ENCODE assay signal across 1 cellular context in the genomic region with DNA sequence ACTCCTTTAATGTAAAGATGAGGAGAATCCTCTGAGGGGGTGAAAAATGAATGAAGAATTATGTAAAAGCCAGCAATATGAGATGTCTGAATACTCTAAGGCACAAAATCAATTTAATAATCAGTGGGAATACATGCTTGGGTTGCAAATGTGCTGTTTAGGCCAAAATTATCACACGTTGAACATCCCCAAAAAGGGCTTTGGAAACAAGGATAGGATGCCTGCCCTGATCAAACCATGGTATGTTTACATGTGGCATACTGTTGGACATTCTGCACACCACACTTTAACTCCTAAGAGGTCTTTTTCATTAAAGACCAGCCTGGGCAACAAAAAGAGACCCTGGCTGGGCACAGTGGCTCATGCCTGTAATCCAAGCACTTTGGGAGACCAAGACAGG.
TF ChIP-seq lines count a peak whose summit lies in the region.

No MANE protein-coding gene starts in this region.

TF ChIP-seq in HepG2, 621 proteins besides CTCF, POLR2A, EP300 and RAD21:
- TF ChIP-seq RBM22 (optimal IDR thresholded peaks at IDR 0.05; ENCODE audit: low read length) (peak; percentile 94), TBX2 (CRISPR knock-in tag; IDR thresholded peaks at IDR 0.05; ENCODE audit: borderline replicate concordance) (no peak), ZNF292 (CRISPR knock-in tag; IDR thresholded peaks at IDR 0.05; ENCODE audit: borderline replicate concordance, low read depth) (no peak), ZNF431 (CRISPR knock-in tag; IDR thresholded peaks at IDR 0.05; ENCODE audit: borderline replicate concordance, low read depth) (no peak), CENPX (CRISPR knock-in tag; IDR thresholded peaks at IDR 0.05) (no peak), KMT2B (CRISPR knock-in tag; IDR thresholded peaks at IDR 0.05) (no peak), PAF1 (CRISPR knock-in tag; IDR thresholded peaks at IDR 0.05) (peak; percentile 95), POLR2AphosphoS5 (IDR thresholded peaks at IDR 0.05; ENCODE audit: low read depth, low read length) (peak; percentile 27), SAFB2 (CRISPR knock-in tag; IDR thresholded peaks at IDR 0.05; ENCODE audit: borderline replicate concordance, low read depth) (no peak), KDM6A (CRISPR knock-in tag; IDR thresholded peaks at IDR 0.05; ENCODE audit: low read depth) (no peak), ZNF335 (CRISPR knock-in tag; IDR thresholded peaks at IDR 0.05) (no peak), ZBTB7A (CRISPR knock-in tag; IDR thresholded peaks at IDR 0.05) (no peak), ATRX (CRISPR knock-in tag; IDR thresholded peaks at IDR 0.05; ENCODE audit: borderline replicate concordance) (no peak), NFIC (IDR thresholded peaks at IDR 0.05; ENCODE audit: low read length) (peak; percentile 38), ZNF232 (CRISPR knock-in tag; IDR thresholded peaks at IDR 0.05; ENCODE audit: borderline replicate concordance) (no peak), RBFOX2 (IDR thresholded peaks at IDR 0.05; ENCODE audit: low read depth, low read length) (peak; percentile 66), ZC3H13 (CRISPR knock-in tag; IDR thresholded peaks at IDR 0.05) (peak; percentile 59), RXRB (CRISPR knock-in tag; IDR thresholded peaks at IDR 0.05; ENCODE audit: borderline replicate concordance) (no peak; the same call in 1 of the 2 replicates), NCOA2 (CRISPR knock-in tag; IDR thresholded peaks at IDR 0.05) (no peak), ARHGAP35 (CRISPR knock-in tag; IDR thresholded peaks at IDR 0.05; ENCODE audit: borderline replicate concordance) (no peak), AGO2 (optimal IDR thresholded peaks at IDR 0.05; ENCODE audit: low read depth, low read length) (peak; percentile 43)
- TF ChIP-seq, protein P1, sequence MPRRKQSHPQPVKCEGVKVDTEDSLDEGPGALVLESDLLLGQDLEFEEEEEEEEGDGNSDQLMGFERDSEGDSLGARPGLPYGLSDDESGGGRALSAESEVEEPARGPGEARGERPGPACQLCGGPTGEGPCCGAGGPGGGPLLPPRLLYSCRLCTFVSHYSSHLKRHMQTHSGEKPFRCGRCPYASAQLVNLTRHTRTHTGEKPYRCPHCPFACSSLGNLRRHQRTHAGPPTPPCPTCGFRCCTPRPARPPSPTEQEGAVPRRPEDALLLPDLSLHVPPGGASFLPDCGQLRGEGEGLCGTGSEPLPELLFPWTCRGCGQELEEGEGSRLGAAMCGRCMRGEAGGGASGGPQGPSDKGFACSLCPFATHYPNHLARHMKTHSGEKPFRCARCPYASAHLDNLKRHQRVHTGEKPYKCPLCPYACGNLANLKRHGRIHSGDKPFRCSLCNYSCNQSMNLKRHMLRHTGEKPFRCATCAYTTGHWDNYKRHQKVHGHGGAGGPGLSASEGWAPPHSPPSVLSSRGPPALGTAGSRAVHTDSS (CRISPR knock-in tag; conservative IDR thresholded peaks at IDR 0.05): no peak
- TF ChIP-seq, protein P2, sequence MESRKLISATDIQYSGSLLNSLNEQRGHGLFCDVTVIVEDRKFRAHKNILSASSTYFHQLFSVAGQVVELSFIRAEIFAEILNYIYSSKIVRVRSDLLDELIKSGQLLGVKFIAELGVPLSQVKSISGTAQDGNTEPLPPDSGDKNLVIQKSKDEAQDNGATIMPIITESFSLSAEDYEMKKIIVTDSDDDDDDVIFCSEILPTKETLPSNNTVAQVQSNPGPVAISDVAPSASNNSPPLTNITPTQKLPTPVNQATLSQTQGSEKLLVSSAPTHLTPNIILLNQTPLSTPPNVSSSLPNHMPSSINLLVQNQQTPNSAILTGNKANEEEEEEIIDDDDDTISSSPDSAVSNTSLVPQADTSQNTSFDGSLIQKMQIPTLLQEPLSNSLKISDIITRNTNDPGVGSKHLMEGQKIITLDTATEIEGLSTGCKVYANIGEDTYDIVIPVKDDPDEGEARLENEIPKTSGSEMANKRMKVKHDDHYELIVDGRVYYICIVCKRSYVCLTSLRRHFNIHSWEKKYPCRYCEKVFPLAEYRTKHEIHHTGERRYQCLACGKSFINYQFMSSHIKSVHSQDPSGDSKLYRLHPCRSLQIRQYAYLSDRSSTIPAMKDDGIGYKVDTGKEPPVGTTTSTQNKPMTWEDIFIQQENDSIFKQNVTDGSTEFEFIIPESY (CRISPR knock-in tag; IDR thresholded peaks at IDR 0.05): no peak
- TF ChIP-seq, protein P3, sequence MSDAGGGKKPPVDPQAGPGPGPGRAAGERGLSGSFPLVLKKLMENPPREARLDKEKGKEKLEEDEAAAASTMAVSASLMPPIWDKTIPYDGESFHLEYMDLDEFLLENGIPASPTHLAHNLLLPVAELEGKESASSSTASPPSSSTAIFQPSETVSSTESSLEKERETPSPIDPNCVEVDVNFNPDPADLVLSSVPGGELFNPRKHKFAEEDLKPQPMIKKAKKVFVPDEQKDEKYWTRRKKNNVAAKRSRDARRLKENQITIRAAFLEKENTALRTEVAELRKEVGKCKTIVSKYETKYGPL (CRISPR knock-in tag; IDR thresholded peaks at IDR 0.05): no peak
